16 cellular contexts compared by ENCODE assay signal in the genomic region with DNA sequence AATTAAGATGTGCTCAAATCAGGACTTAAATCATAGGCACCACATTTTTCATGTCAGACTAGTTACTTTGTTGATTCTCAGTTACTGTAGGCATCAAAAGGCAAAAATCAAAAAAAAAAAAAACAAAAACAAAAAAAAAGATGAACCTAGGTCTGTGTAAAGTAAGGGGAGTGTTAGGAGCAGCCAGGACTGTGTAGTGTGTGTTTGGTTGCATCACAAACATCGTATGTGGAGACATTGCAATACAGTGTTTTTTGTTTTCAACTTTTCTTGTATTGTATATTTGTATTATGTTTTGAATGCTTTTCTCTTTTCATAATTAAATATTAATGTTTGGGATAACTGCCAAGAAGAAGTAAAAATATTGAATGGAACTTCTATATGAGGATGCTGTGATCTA.
"Had no signal": no experiment of that assay in that cellular context is flagged by ENCODE, and none has a peak within 500 bp of the region (broad histone marks: within the 10 kb centered on the region; RNA-seq: fewer than 3 reads in every experiment).

No MANE protein-coding gene starts in this region.

- DNase-seq: activated CD4-positive, alpha-beta memory T cell treated with anti-CD3 and anti-CD28 coated beads for 36 hours; activated CD4-positive, alpha-beta T cell treated with anti-CD3 and anti-CD28 coated beads for 1 hour; activated CD8-positive, alpha-beta memory T cell treated with anti-CD3 and anti-CD28 coated beads, Interleukin-2, amount 50 U/mL, for 4 hours; activated gamma-delta T cell treated with Interleukin-2 at 50 U/mL for 16 hours; activated naive CD8-positive, alpha-beta T cell treated with anti-CD3 and anti-CD28 coated beads, Interleukin-2, amount 10 ng/mL, durations not matched to agents 7 days and 5 days; activated T-cell treated with anti-CD3 and anti-CD28 coated beads, Interleukin-2, amount 50 U/mL, for 72 hours; effector CD4-positive, alpha-beta T cell; heart left ventricle; islet precursor cell; left ventricle myocardium inferior; mesendoderm; T-helper 9 cell had no signal

- H3K4me3 Mint-ChIP-seq: activated CD4-positive, alpha-beta memory T cell treated with anti-CD3 and anti-CD28 coated beads for 36 hours; activated naive CD8-positive, alpha-beta T cell treated with anti-CD3 and anti-CD28 coated beads, Interleukin-2, amount 10 ng/mL, durations not matched to agents 7 days and 5 days; activated T-cell treated with anti-CD3 and anti-CD28 coated beads, Interleukin-2, amount 50 U/mL, for 72 hours had no signal

- H2AFZ ChIP-seq: parathyroid adenoma had no signal

- H3K27me3 Mint-ChIP-seq: activated CD4-positive, alpha-beta memory T cell treated with anti-CD3 and anti-CD28 coated beads for 36 hours; activated naive CD8-positive, alpha-beta T cell treated with anti-CD3 and anti-CD28 coated beads, Interleukin-2, amount 10 ng/mL, durations not matched to agents 7 days and 5 days had no signal

- H3K9ac ChIP-seq: parathyroid adenoma had no signal

- H3K27me3 ChIP-seq: heart left ventricle, tibial nerve had no signal

- H3K27ac Mint-ChIP-seq: activated CD4-positive, alpha-beta memory T cell treated with anti-CD3 and anti-CD28 coated beads for 36 hours; activated naive CD8-positive, alpha-beta T cell treated with anti-CD3 and anti-CD28 coated beads, Interleukin-2, amount 10 ng/mL, durations not matched to agents 7 days and 5 days; activated T-cell treated with anti-CD3 and anti-CD28 coated beads, Interleukin-2, amount 50 U/mL, for 72 hours had no signal

- ATAC-seq: activated T-cell treated with anti-CD3 and anti-CD28 coated beads, Interleukin-2, amount 50 U/mL, for 72 hours; heart left ventricle had no signal

- H3K4me3 ChIP-seq: coronary artery, heart left ventricle, left ventricle myocardium inferior, skin epidermis, tibial nerve had no signal

- H3K9me3 Mint-ChIP-seq: activated naive CD8-positive, alpha-beta T cell treated with anti-CD3 and anti-CD28 coated beads, Interleukin-2, amount 10 ng/mL, durations not matched to agents 7 days and 5 days had no signal

- H3K27ac ChIP-seq: coronary artery, heart left ventricle, left ventricle myocardium inferior, parathyroid adenoma, skin epidermis had no signal
